Comparison of ENCODE assay signal across 8 cellular contexts in genomic region chr3:52455283-52456168, GRCh38. TPM values are rescaled to one million over a fixed set of nuclear protein-coding genes. Genes with fewer than 3 reads are reported as not detected.
DNase-seq lines count a peak whose midpoint lies in the region; ATAC-seq and TF ChIP-seq lines count a peak whose summit lies in the region.

Gene NISCH, plus strand, starts transcription at chr3:52455604. Its CDS starts 38 bp downstream, at chr3:52455642.

- TF ChIP-seq CTCF in fibroblast of the aortic adventitia (IDR thresholded peaks at IDR 0.05; ENCODE audit: insufficient read depth, low read length) = no peak
- peak; percentile 17 for TF ChIP-seq CTCF in neural cell (IDR thresholded peaks at IDR 0.05; ENCODE audit: poor library complexity, severe bottlenecking)
- TF ChIP-seq CTCF in stomach (IDR thresholded peaks at IDR 0.05) = no peak

- peak within 1 kb of the TSS; percentile 78 for H2AFZ ChIP-seq in neural cell (ENCODE audit: low read depth, low read length)

- H3K9me2 ChIP-seq in neural cell (ENCODE audit: insufficient read depth, low read length) = no peaks in the 10 kb centered on the region

- peak within 1 kb of the TSS; percentile 77 for H3K4me2 ChIP-seq in neural cell (ENCODE audit: low read length)

- intact Hi-C loops in stomach (cut with DNase I; ENCODE audit: low total_unique reads) = no loop called here

- peak; percentile 91 for DNase-seq in DMS 273 (lab: John Stamatoyannopoulos, UW; ENCODE audit: unreplicated experiment)
- peak; percentile 64 for DNase-seq in HuH-7 (ENCODE audit: low spot score)
- DNase-seq in RPMI8226 = peak; percentile 93
- peak; percentile 96 for DNase-seq in activated T-helper 9 cell treated with anti-CD3 and anti-CD28 coated beads, Interleukin-2, amount 50 U/mL, for 16 hours (ENCODE audit: low read depth)
- peak; percentile 49 for DNase-seq in fibroblast of the aortic adventitia (ENCODE audit: low read depth)
- DNase-seq in stomach = peak; percentile 95

- H3K4me3 ChIP-seq in fibroblast of the aortic adventitia (ENCODE audit: low read depth, low read length) (peak within 1 kb of the TSS; percentile 90), neural cell (ENCODE audit: low read length) (peak within 1 kb of the TSS; percentile 95), stomach (peak within 1 kb of the TSS; percentile 79 to 97 (median 88))

- H3K36me3 ChIP-seq in neural cell (ENCODE audit: insufficient read depth, low read length) (no peaks in the 10 kb centered on the region), stomach (peaks cover 18 to 33% (median 32%) of the 10 kb centered on the region in 4 donors)

- H3K9me3 ChIP-seq in neural cell (ENCODE audit: low read length) (no peaks in the 10 kb centered on the region), stomach (no peaks in the 10 kb centered on the region)

- H4K20me1 ChIP-seq in neural cell (ENCODE audit: insufficient read depth) = no peaks in the 10 kb centered on the region

- TF ChIP-seq EP300 in neural cell (conservative IDR thresholded peaks at IDR 0.05; ENCODE audit: poor library complexity, severe bottlenecking) = no peak
- no peak for TF ChIP-seq EP300 in stomach (IDR thresholded peaks at IDR 0.05)

- no peak for TF ChIP-seq RAD21 in neural cell (conservative IDR thresholded peaks at IDR 0.05)

- H3K27ac ChIP-seq in neural cell (ENCODE audit: low read length) = peak within 1 kb of the TSS; percentile 86
- H3K27ac ChIP-seq in stomach = peak within 1 kb of the TSS; percentile 81 to 94 (median 90)

- H3K4me1 ChIP-seq in stomach = peaks cover 31 to 49% (median 45%) of the 10 kb centered on the region in 4 donors

- ATAC-seq in GM21381 (IDR thresholded peaks at IDR 0.05; ENCODE audit: unreplicated experiment) = peak; percentile 72

- H3K79me2 ChIP-seq in neural cell (replicated peaks; ENCODE audit: insufficient read depth, low read length) = peaks cover 35% of the 10 kb centered on the region

- peaks cover 6% of the 10 kb centered on the region for H3F3A ChIP-seq in neural cell (ENCODE audit: insufficient read depth, low read length, poor library complexity, severe bottlenecking)

- H3K27me3 ChIP-seq in neural cell (ENCODE audit: insufficient read depth, low read depth, low read length) = no peaks in the 10 kb centered on the region
- no peaks in the 10 kb centered on the region for H3K27me3 ChIP-seq in stomach

- peak in 1 of 4 donors; percentile 36 for TF ChIP-seq POLR2A in stomach (IDR thresholded peaks at IDR 0.05)

- peak within 1 kb of the TSS; percentile 96 for H3K9ac ChIP-seq in neural cell (ENCODE audit: low read length)

- 0 to 1% (median 1%) methylated on average over 36 to 86 of the region's 86 CpGs for WGBS in stomach, 5 donors

TF ChIP-seq in neural cell, 6 proteins besides CTCF, POLR2A, EP300 and RAD21:
- TF ChIP-seq REST (IDR thresholded peaks at IDR 0.05; ENCODE audit: borderline replicate concordance) = peak; percentile 80
- peak; percentile 93 for TF ChIP-seq POLR2AphosphoS5 (IDR thresholded peaks at IDR 0.05)
- TF ChIP-seq SMC3 (conservative IDR thresholded peaks at IDR 0.05; ENCODE audit: poor library complexity) = no peak
- TF ChIP-seq TAF1 (IDR thresholded peaks at IDR 0.05; ENCODE audit: low read depth) = peak; percentile 52
- TF ChIP-seq MXI1 (conservative IDR thresholded peaks at IDR 0.05; ENCODE audit: poor library complexity, severe bottlenecking) = peak; percentile 50
- no peak for TF ChIP-seq EZH2 (IDR thresholded peaks at IDR 0.05; ENCODE audit: borderline replicate concordance, insufficient read depth, low read length, poor library complexity, severe bottlenecking)

RNA-seq across cellular contexts. Expression of gene NISCH, which starts in this region (rescaled TPM):
- total RNA-seq in fibroblast of the aortic adventitia (ENCODE audit: low replicate concordance) (52.7 and 90.8 TPM in 2 replicates), stomach (100 to 1,000 TPM in 3 of 5 donors, 10 to 100 TPM in 2; 68.5 to 456 (median 147) TPM)
- polyA plus RNA-seq in neural cell (88.9 and 107 TPM in 2 replicates), stomach (10 to 100 TPM; 18.3 to 36.4 (median 19.9) TPM)
- polyA minus RNA-seq in neural cell = 143 and 156 TPM in 2 replicates

Comparison
In these comparisons a context has a peak if more than half of its experiments do, and no peak if none do; other contexts are left out.
1. Peak in every context shown above with its lines: DNase-seq, ATAC-seq, H3K4me3 ChIP-seq and H3K27ac ChIP-seq.